Comparison of ENCODE assay signal across 1 cellular context in genomic region chrX:47316276-47317025, GRCh38.
TF ChIP-seq lines count a peak whose summit lies in the region.

No MANE protein-coding gene starts in this region.

TF ChIP-seq in SK-N-SH, 30 proteins besides CTCF, POLR2A, EP300 and RAD21 (continued from another document):
- TF ChIP-seq ZBTB33 (IDR thresholded peaks at IDR 0.05; ENCODE audit: borderline replicate concordance, low read depth) (no peak), USF2 (IDR thresholded peaks at IDR 0.05; ENCODE audit: borderline replicate concordance, low read depth, low read length) (no peak), PBX3 (IDR thresholded peaks at IDR 0.05) (no peak), FOXJ3 (CRISPR knock-in tag; IDR thresholded peaks at IDR 0.05) (no peak)
